Comparison of ENCODE assay signal across 11 cellular contexts in the genomic region with DNA sequence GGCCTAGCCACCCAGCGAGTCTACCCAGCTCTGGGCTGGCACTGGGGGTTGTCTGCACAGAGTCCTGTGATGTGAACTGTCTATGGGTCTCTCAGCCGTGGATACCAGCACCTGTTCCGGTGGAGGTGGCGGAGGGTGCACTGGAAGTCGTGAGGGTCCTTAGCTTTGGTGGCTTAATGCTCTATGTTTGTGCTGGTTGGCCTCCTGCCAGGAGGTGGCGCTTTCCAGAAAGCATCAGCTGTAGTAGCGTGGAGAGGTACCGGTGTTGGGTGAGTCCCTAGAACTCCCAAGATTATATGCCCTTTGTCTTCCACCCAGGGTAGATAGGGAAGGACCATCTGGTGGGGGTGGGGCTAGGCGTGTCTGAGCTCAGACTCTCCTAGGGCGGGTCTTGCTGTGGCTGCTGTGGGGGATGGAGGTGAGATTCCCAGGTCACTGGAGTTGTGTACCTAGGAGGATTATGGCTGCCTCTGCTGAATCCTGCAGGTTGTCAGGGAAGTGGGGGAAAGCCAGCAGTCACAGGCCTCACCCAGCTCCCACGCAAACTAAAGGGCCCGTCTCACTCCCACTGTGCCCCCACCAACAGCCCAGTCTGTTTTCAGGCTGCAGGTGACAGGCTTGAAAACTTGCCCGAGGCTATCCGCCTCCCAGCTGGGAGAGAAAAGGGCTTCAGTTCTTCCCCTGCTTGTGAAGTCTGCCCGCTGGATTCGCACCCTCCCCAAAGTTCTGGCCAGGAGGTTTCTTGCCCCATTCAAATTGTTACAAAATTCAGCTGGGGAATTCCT. TPM values are rescaled to one million over a fixed set of nuclear protein-coding genes. Genes with fewer than 3 reads are reported as not detected.
DNase-seq lines count a peak whose midpoint lies in the region; ATAC-seq and TF ChIP-seq lines count a peak whose summit lies in the region.
"Not testable (repeated sequence)": the region's sequence is repeated elsewhere in the genome, so short reads cannot be mapped to it uniquely, and the experiment has no call there.
"Had no signal": no experiment of that assay in that cellular context is flagged by ENCODE, and none has a peak within 500 bp of the region (broad histone marks: within the 10 kb centered on the region; RNA-seq: fewer than 3 reads in every experiment).

No MANE protein-coding gene starts in this region.

- TF ChIP-seq CTCF in GM12864 (IDR thresholded peaks at IDR 0.05; ENCODE audit: low read depth, low read length, missing control alignments): peak; percentile 71
- peak; percentile 53 for TF ChIP-seq CTCF in PC-3 (conservative IDR thresholded peaks at IDR 0.05; ENCODE audit: low read depth, low read length)
- TF ChIP-seq CTCF in hepatocyte (IDR thresholded peaks at IDR 0.05; ENCODE audit: poor library complexity): peak; percentile 40
- TF ChIP-seq CTCF in smooth muscle cell (IDR thresholded peaks at IDR 0.05; ENCODE audit: borderline replicate concordance, insufficient read depth, poor library complexity, severe bottlenecking): peak; percentile 39
- peak in 1 of 5 experiments; percentile 15 for TF ChIP-seq CTCF in transverse colon (IDR thresholded peaks at IDR 0.05)

- not testable (repeated sequence) for H3K27me3 ChIP-seq in PC-3 (ENCODE audit: low read length); transverse colon
- H3K27me3 ChIP-seq in hepatocyte: peaks cover 14% of the 10 kb centered on the region
- peaks cover 17% of the 10 kb centered on the region for H3K27me3 ChIP-seq in smooth muscle cell (ENCODE audit: low read depth)

- not testable (repeated sequence) for H3K9ac ChIP-seq in PC-3 (ENCODE audit: low read length); smooth muscle cell (ENCODE audit: low read depth)

- H3K4me3 ChIP-seq in GM12864 (ENCODE audit: low read depth, low read length); PC-3 (ENCODE audit: low read length); hepatocyte; smooth muscle cell; transverse colon: not testable (repeated sequence)

- TF ChIP-seq EP300 in transverse colon (IDR thresholded peaks at IDR 0.05; ENCODE audit: low read depth): not testable (repeated sequence)

- POLR2A ChIA-PET in PC-3 (lab: Charles Lee; ENCODE audit: unreplicated experiment): interaction anchor here (0.6 kb wide), 1 partner anchor 151 kb away, joined by 3 read pairs; no protein-coding TSS in a partner anchor

- H2AFZ ChIP-seq in PC-3 (ENCODE audit: low read length); hepatocyte; smooth muscle cell (ENCODE audit: low read depth): not testable (repeated sequence)

- not testable (repeated sequence) for H3K4me2 ChIP-seq in PC-3 (ENCODE audit: low read length); hepatocyte; smooth muscle cell

- H3K36me3 ChIP-seq in PC-3 (ENCODE audit: low read depth, low read length); hepatocyte (replicated peaks; ENCODE audit: insufficient read depth, low read depth); smooth muscle cell (ENCODE audit: low read depth); transverse colon: not testable (repeated sequence)

- H3F3A ChIP-seq in PC-3 (ENCODE audit: low read length, unreplicated experiment); smooth muscle cell (ENCODE audit: low read depth): not testable (repeated sequence)

- CTCF ChIA-PET in PC-3 (lab: Charles Lee): interaction anchor here (0.6 kb wide), 1 partner anchor 108 kb away, joined by 4 read pairs; no protein-coding TSS in a partner anchor

- in situ Hi-C loops in transverse colon (cut with MboI; ENCODE audit: low pct_ligation_motif_present in 1 of 4, low pct_unique_long_range_greater_than_20kb in 1 of 4, low sequenced_read_pairs in 3 of 4): loop anchor here in 1 of 4 donors (10.0 kb wide), 1 partner anchor 336 kb away; no protein-coding TSS in a partner anchor

- not testable (repeated sequence) for H3K79me2 ChIP-seq in PC-3 (ENCODE audit: low read length); hepatocyte; smooth muscle cell (ENCODE audit: low read depth)

- H3K4me1 ChIP-seq in PC-3 (ENCODE audit: insufficient read depth, low read length); hepatocyte (ENCODE audit: insufficient read depth); smooth muscle cell (ENCODE audit: low read depth); transverse colon: not testable (repeated sequence)

- BruUV-seq in PC-3 (replicated peaks; lab: Mats Ljungman, UMichigan): not testable (repeated sequence)

- ATAC-seq in PC-3: not testable (repeated sequence)

- H3K9me2 ChIP-seq in PC-3 (replicated peaks; ENCODE audit: low read length); hepatocyte (replicated peaks; ENCODE audit: insufficient read depth): not testable (repeated sequence)

- H4K20me1 ChIP-seq in PC-3 (ENCODE audit: low read length); hepatocyte (ENCODE audit: insufficient read depth, poor library complexity, severe bottlenecking); smooth muscle cell (ENCODE audit: low read depth): not testable (repeated sequence)

- not testable (repeated sequence) for DNase-seq in GM12864 (ENCODE audit: low read depth); smooth muscle cell (lab: John Stamatoyannopoulos, UW; ENCODE audit: unreplicated experiment)
- DNase-seq in NAMALWA (ENCODE audit: low spot score) (peak; percentile 53), PC-3 (peak; percentile 35), hepatocyte (ENCODE audit: low spot score) (peak; percentile 25), transverse colon (peak; percentile 43)
- DNase-seq in activated CD4-positive, alpha-beta T cell treated with anti-CD3 and anti-CD28 coated beads for 48 hours: peak; percentile 74
- peak; percentile 37 for DNase-seq in activated naive CD4-positive, alpha-beta T cell treated with anti-CD3 and anti-CD28 coated beads, Interleukin-2, amount 50 U/mL, for 16 hours

- not testable (repeated sequence) for H3K27ac ChIP-seq in PC-3 (ENCODE audit: low read length); hepatocyte; smooth muscle cell (ENCODE audit: low read depth); transverse colon

- 70% methylated on average over 16 of the region's 16 CpGs for WGBS in hepatocyte (ENCODE audit: low lambda C conversion rate, missing lambda C conversion rate)
- WGBS in smooth muscle cell (ENCODE audit: low lambda C conversion rate): 62% methylated on average over 16 of the region's 16 CpGs
- 61% methylated on average over 16 of the region's 16 CpGs; no CpG with 5 or more reads in 1 of the 2 donors for WGBS in transverse colon (ENCODE audit: low coverage in 1 of 2), 2 donors

- H3K9me3 ChIP-seq in PC-3 (ENCODE audit: low read length); hepatocyte (ENCODE audit: low read depth); smooth muscle cell (replicated peaks; ENCODE audit: low read depth); transverse colon: not testable (repeated sequence)

- TF ChIP-seq POLR2A in transverse colon (IDR thresholded peaks at IDR 0.05): not testable (repeated sequence)

- intact Hi-C loops in PC-3 (cut with micrococcal nuclease): not testable (repeated sequence)
- intact Hi-C loops in transverse colon (cut with DNase I; ENCODE audit: low total_unique reads): loop anchor here (5.0 kb wide), 1 partner anchor 198 kb away; no protein-coding TSS in a partner anchor

RNA-seq across cellular contexts. Expression of a gene that starts 37.6 kb away (rescaled TPM):
- not detected in 2 replicates for total RNA-seq in PC-3 (2014; rRNA removed)
- total RNA-seq in hepatocyte: 0.16 and 0.70 TPM in 2 replicates
- 0.34 TPM in 1 of 2 replicates, not detected in the other for polyA plus RNA-seq in hepatocyte
- not detected in 2 replicates for total RNA-seq in smooth muscle cell
- polyA plus RNA-seq in smooth muscle cell: not detected in 2 replicates
- not detected for total RNA-seq in transverse colon
- total RNA-seq: breast epithelium, left lung, posterior vena cava had no signal
